15 cellular contexts compared by ENCODE assay signal in the genomic region with DNA sequence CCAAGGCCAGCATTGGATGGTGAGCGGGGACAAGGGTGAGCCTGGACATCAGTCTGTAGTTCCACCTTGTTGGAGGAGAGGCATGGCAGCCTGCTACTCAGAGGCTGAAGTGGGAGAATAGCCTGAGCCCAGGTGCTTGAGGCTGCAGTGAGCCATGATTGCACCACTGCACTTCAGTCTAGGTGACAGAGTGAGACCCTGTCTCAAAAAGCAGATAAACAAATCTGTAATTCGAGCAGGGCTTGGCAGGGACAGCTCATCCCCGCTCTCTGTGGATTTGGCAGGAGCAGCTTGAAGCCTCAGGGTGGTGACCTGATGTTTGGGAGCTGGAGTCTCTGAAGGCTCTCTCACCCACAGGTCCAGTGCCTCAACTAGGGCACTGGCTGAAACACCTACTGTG.
"Had no signal": no experiment of that assay in that cellular context is flagged by ENCODE, and none has a peak within 500 bp of the region (broad histone marks: within the 10 kb centered on the region; RNA-seq: fewer than 3 reads in every experiment).

No MANE protein-coding gene starts in this region.

- H3K27ac ChIP-seq: adrenal gland, breast epithelium, left lung, thoracic aorta had no signal

- H3K4me3 ChIP-seq: adrenal gland, breast epithelium, left lung, thoracic aorta had no signal

- DNase-seq: activated CD4-positive, alpha-beta T cell treated with anti-CD3 and anti-CD28 coated beads for 36 hours; activated CD4-positive, alpha-beta T cell treated with anti-CD3 and anti-CD28 coated beads, Interleukin-2, amount 50 U/mL, for 48 hours; activated gamma-delta T cell; adrenal gland; cerebellar nuclear complex; cortex of kidney; erythroblast; foreskin melanocyte; glutamatergic neuron; left lung; nephron progenitor cell; nucleus accumbens; stimulated activated naive B cell treated with anti-CD40 and anti-IgM and Interleukin-4, amounts not matched to agents 10 μg/mL and 1 μg/mL and 100 μg/mL, for 72 hours had no signal

- H3K27me3 ChIP-seq: adrenal gland, breast epithelium, left lung had no signal

- ATAC-seq: activated CD4-positive, alpha-beta T cell treated with anti-CD3 and anti-CD28 coated beads for 36 hours; left lung; stimulated activated naive B cell treated with anti-CD40 and anti-IgM and Interleukin-4, amounts not matched to agents 10 μg/mL and 1 μg/mL and 100 μg/mL, for 72 hours had no signal

- H3K36me3 ChIP-seq: adrenal gland, breast epithelium, left lung, thoracic aorta had no signal

- H3K9me3 ChIP-seq: adrenal gland had no signal

- H3K4me1 ChIP-seq: adrenal gland, breast epithelium, left lung had no signal
